1 cellular context compared by ENCODE assay signal in genomic region chr6:63509652-63510352, GRCh38.
TF ChIP-seq lines count a peak whose summit lies in the region.

No MANE protein-coding gene starts in this region.

TF ChIP-seq in HepG2, 621 proteins besides CTCF, POLR2A, EP300 and RAD21 (continued from another document and continues in another):
- TF ChIP-seq ZBTB40 (IDR thresholded peaks at IDR 0.05), result no peak
- no peak; the same call in 1 of the 2 replicates for TF ChIP-seq ZBTB40 (CRISPR knock-in tag; IDR thresholded peaks at IDR 0.05)
- peak; percentile 70; the same call in 1 of the 2 replicates for TF ChIP-seq ZFP36L1 (CRISPR knock-in tag; IDR thresholded peaks at IDR 0.05)
- TF ChIP-seq ZNF17 (CRISPR knock-in tag; IDR thresholded peaks at IDR 0.05), result no peak
- peak in 1 of 2 experiments; percentile 58; a peak in 2 of 4 replicates for TF ChIP-seq NR2F1 (CRISPR knock-in tag; IDR thresholded peaks at IDR 0.05)
- TF ChIP-seq ZSCAN31 (CRISPR knock-in tag; IDR thresholded peaks at IDR 0.05; ENCODE audit: low read depth), result no peak
- no peak for TF ChIP-seq ZNF34 (CRISPR knock-in tag; IDR thresholded peaks at IDR 0.05; ENCODE audit: borderline replicate concordance)
- TF ChIP-seq ZNF619 (CRISPR knock-in tag; IDR thresholded peaks at IDR 0.05), result no peak
- TF ChIP-seq STAT6 (CRISPR knock-in tag; IDR thresholded peaks at IDR 0.05; ENCODE audit: borderline replicate concordance), result no peak
- peak; percentile 25 for TF ChIP-seq SKI (IDR thresholded peaks at IDR 0.05; ENCODE audit: partially characterized antibody)
- TF ChIP-seq ZNF24 (IDR thresholded peaks at IDR 0.05), result peak; percentile 64; the same call in 1 of the 2 replicates
- no peak for TF ChIP-seq PRDM4 (CRISPR knock-in tag; IDR thresholded peaks at IDR 0.05; ENCODE audit: borderline replicate concordance)
- TF ChIP-seq, protein P1, sequence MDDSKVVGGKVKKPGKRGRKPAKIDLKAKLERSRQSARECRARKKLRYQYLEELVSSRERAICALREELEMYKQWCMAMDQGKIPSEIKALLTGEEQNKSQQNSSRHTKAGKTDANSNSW (CRISPR knock-in tag; IDR thresholded peaks at IDR 0.05; ENCODE audit: borderline replicate concordance), result no peak
- peak; percentile 73 for TF ChIP-seq TARDBP (CRISPR knock-in tag; IDR thresholded peaks at IDR 0.05)
- no peak for TF ChIP-seq HNRNPH1 (optimal IDR thresholded peaks at IDR 0.05; ENCODE audit: low read depth, low read length)
- TF ChIP-seq IKZF1 (IDR thresholded peaks at IDR 0.05), result no peak
- TF ChIP-seq CBX5 (CRISPR knock-in tag; IDR thresholded peaks at IDR 0.05; ENCODE audit: borderline replicate concordance), result no peak; the same call in 1 of the 2 replicates
- TF ChIP-seq SNAPC2 (CRISPR knock-in tag; IDR thresholded peaks at IDR 0.05), result peak; percentile 53; the same call in 1 of the 2 replicates
- peak; percentile 83 for TF ChIP-seq ZMYM3 (CRISPR knock-in tag; IDR thresholded peaks at IDR 0.05)
- TF ChIP-seq HMG20B (CRISPR knock-in tag; conservative IDR thresholded peaks at IDR 0.05), result peak; percentile 83
- TF ChIP-seq GABPA (IDR thresholded peaks at IDR 0.05; ENCODE audit: low read depth, low read length), result no peak
- TF ChIP-seq GABPA (CRISPR knock-in tag; IDR thresholded peaks at IDR 0.05; ENCODE audit: low read depth), result 0 out of 2 replicates have a peak, but pooled peaks have one; percentile 41
- TF ChIP-seq PITX1 (CRISPR knock-in tag; IDR thresholded peaks at IDR 0.05), result peak; percentile 91
- TF ChIP-seq SRSF4 (IDR thresholded peaks at IDR 0.05; ENCODE audit: low read depth, low read length, poor library complexity, severe bottlenecking), result no peak
- no peak for TF ChIP-seq KLF12 (CRISPR knock-in tag; IDR thresholded peaks at IDR 0.05; ENCODE audit: borderline replicate concordance)
- TF ChIP-seq REL (CRISPR knock-in tag; conservative IDR thresholded peaks at IDR 0.05), result no peak
- TF ChIP-seq ZNF883 (CRISPR knock-in tag; IDR thresholded peaks at IDR 0.05; ENCODE audit: not compliant biosample characterization), result no peak
- TF ChIP-seq ZNF646 (CRISPR knock-in tag; IDR thresholded peaks at IDR 0.05), result no peak
- no peak for TF ChIP-seq USF2 (IDR thresholded peaks at IDR 0.05; ENCODE audit: low read depth, low read length)
- TF ChIP-seq USF2 (CRISPR knock-in tag; IDR thresholded peaks at IDR 0.05; ENCODE audit: borderline replicate concordance), result peak; percentile 66; the same call in 1 of the 2 replicates
- TF ChIP-seq KDM3A (CRISPR knock-in tag; IDR thresholded peaks at IDR 0.05; ENCODE audit: low read depth), result peak; percentile 30; the same call in 1 of the 2 replicates
- TF ChIP-seq AKAP8 (CRISPR knock-in tag; IDR thresholded peaks at IDR 0.05), result peak; percentile 44; the same call in 1 of the 2 replicates
- TF ChIP-seq DR1 (CRISPR knock-in tag; IDR thresholded peaks at IDR 0.05), result no peak
- TF ChIP-seq SAFB2 (CRISPR knock-in tag; IDR thresholded peaks at IDR 0.05; ENCODE audit: borderline replicate concordance, low read depth), result no peak
- 0 out of 2 replicates have a peak, but pooled peaks have one; percentile 25 for TF ChIP-seq YEATS4 (CRISPR knock-in tag; IDR thresholded peaks at IDR 0.05; ENCODE audit: borderline replicate concordance)
- TF ChIP-seq, protein P2, sequence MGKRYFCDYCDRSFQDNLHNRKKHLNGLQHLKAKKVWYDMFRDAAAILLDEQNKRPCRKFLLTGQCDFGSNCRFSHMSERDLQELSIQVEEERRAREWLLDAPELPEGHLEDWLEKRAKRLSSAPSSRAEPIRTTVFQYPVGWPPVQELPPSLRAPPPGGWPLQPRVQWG (CRISPR knock-in tag; IDR thresholded peaks at IDR 0.05; ENCODE audit: borderline replicate concordance, low read depth), result no peak
